Comparison of ENCODE assay signal across 15 cellular contexts in the genomic region with DNA sequence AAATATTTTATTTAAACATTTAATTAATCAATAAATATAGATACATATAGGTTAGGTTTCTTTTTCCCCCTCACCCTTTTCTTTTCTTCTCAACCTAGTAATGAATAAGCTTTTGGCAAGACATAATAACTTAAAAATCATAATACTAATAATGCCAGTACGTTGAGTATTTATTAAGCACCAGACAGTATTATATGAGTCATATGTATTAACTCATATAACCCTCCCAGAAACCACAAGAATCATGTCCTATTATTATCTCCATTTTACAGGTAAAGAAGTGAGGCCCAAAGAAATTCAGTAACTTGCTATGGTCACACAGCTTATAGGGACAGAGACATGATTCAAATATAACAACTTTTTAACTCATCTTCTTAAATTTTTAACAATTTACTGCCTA.
A peak's percentile ranks its signal among the peaks of the same experiment; 100 is the strongest.
DNase-seq lines count a peak whose midpoint lies in the region; ATAC-seq and TF ChIP-seq lines count a peak whose summit lies in the region.
"Had no signal": no experiment of that assay in that cellular context is flagged by ENCODE, and none has a peak within 500 bp of the region (broad histone marks: within the 10 kb centered on the region; RNA-seq: fewer than 3 reads in every experiment).

No MANE protein-coding gene starts in this region.

- H4K8ac ChIP-seq in IMR-90 (ENCODE audit: low read depth in 2 of 2, low read length in 2 of 2), result no peak overlapping the region

- no peak overlapping the region for H3K14ac ChIP-seq in IMR-90 (replicated peaks; ENCODE audit: low read depth, low read length)

- ATAC-seq in IMR-90 (ENCODE audit: low read depth) (no peak), PC-3 (peak; percentile 49), RWPE2 (ENCODE audit: low read depth) (peak; percentile 36; the same call in 1 of the 3 replicates), HG02759 (IDR thresholded peaks at IDR 0.05; ENCODE audit: unreplicated experiment) (no peak)

- dilution Hi-C loops in IMR-90 (cut with HindIII; ENCODE audit: low sequenced_read_pairs, unreplicated experiment), result no loop called here

- H4K20me1 ChIP-seq in IMR-90 (ENCODE audit: insufficient read depth, low read length), result no peaks in the 10 kb centered on the region
- no peaks in the 10 kb centered on the region for H4K20me1 ChIP-seq in PC-3 (ENCODE audit: low read length)

- H2BK15ac ChIP-seq in IMR-90 (ENCODE audit: low read depth, low read length), result no peak overlapping the region

- H3K4me1 ChIP-seq in IMR-90 (ENCODE audit: control insufficient read depth, insufficient read depth, low read length), result no peaks in the 10 kb centered on the region
- H3K4me1 ChIP-seq in PC-3 (ENCODE audit: insufficient read depth, low read length), result no peaks in the 10 kb centered on the region
- no peaks in the 10 kb centered on the region for H3K4me1 ChIP-seq in RWPE2 (ENCODE audit: insufficient read depth, poor library complexity, severe bottlenecking)

- H3K56ac ChIP-seq in IMR-90 (ENCODE audit: extremely low read depth, insufficient read depth, low read length), result no peak overlapping the region

- no peak overlapping the region for H2AK9ac ChIP-seq in IMR-90 (replicated peaks; ENCODE audit: low read depth, low read length, poor library complexity)

- peak; percentile 2 for DNase-seq in IMR-90
- DNase-seq in PC-3, result no peak
- no peak for DNase-seq in RWPE2 (ENCODE audit: low spot score)
- DNase-seq in epithelial cell of esophagus (ENCODE audit: low read depth), result peak; percentile 41
- no peak for DNase-seq in caudate nucleus (lab: John Stamatoyannopoulos, UW)
- DNase-seq in DMS153 treated with DMSO at 0.1 percent for 48 hours (lab: John Stamatoyannopoulos, UW; ENCODE audit: unreplicated experiment), result no peak
- DNase-seq: C1 segment of cervical spinal cord; Calu3; CD4-positive, alpha-beta memory T cell; COR-L47; DND-41; GM23248; H7; HCEC 1CT had no signal

- H2BK20ac ChIP-seq in IMR-90 (ENCODE audit: low read depth, low read length), result no peak overlapping the region

- no peaks in the 10 kb centered on the region for H3K79me1 ChIP-seq in IMR-90 (ENCODE audit: low read depth in 1 of 2, low read length in 2 of 2)

- CTCF ChIA-PET in IMR-90 (lab: Yijun Ruan, JAX), result interaction anchor here (1.0 kb wide), 1 partner anchor 749 kb away, joined by 4 read pairs; no protein-coding TSS in a partner anchor
- CTCF ChIA-PET in PC-3 (lab: Charles Lee), result no interaction called here

- H2BK5ac ChIP-seq in IMR-90 (ENCODE audit: low read depth, low read length, poor library complexity, severe bottlenecking), result no peak overlapping the region

- no peak overlapping the region for H3K4me2 ChIP-seq in IMR-90 (ENCODE audit: low read depth, low read length)
- no peak overlapping the region for H3K4me2 ChIP-seq in PC-3 (ENCODE audit: low read length)

- no peaks in the 10 kb centered on the region for H3K79me2 ChIP-seq in PC-3 (ENCODE audit: low read length)

- WGBS in IMR-90 (ENCODE audit: extremely low coverage in 2 of 2, insufficient read length in 1 of 2), 2 experiments, result no CpG with 5 or more reads among the region's 1 CpG

- H4K5ac ChIP-seq in IMR-90 (ENCODE audit: low read depth, low read length), result no peak overlapping the region

- no peak for TF ChIP-seq POLR2A in IMR-90 (IDR thresholded peaks at IDR 0.05; ENCODE audit: low read depth, low read length)

- POLR2A ChIA-PET in IMR-90 (lab: Charles Lee; ENCODE audit: unreplicated experiment) (no interaction called here), PC-3 (lab: Charles Lee; ENCODE audit: unreplicated experiment) (no interaction called here)

- no peaks in the 10 kb centered on the region for H3K9me1 ChIP-seq in IMR-90 (ENCODE audit: insufficient read depth, low read length)

- no peak overlapping the region for H4K91ac ChIP-seq in IMR-90 (ENCODE audit: insufficient read depth, low read depth, low read length)

- H3K23ac ChIP-seq in IMR-90 (ENCODE audit: low read depth, low read length), result no peak overlapping the region

- in situ Hi-C loops in IMR-90 (cut with MboI; ENCODE audit: low sequenced_read_pairs), result no loop called here

- TF ChIP-seq RAD21 in IMR-90 (IDR thresholded peaks at IDR 0.05; ENCODE audit: low read length), result no peak

- H2BK120ac ChIP-seq in IMR-90 (ENCODE audit: low read depth, low read length), result no peak overlapping the region

- intact Hi-C loops in IMR-90 (cut with micrococcal nuclease) (no loop called here), PC-3 (cut with micrococcal nuclease) (no loop called here)

- no TSS peak for BruUV-seq in IMR-90 (replicated peaks; lab: Mats Ljungman, UMichigan)
- BruUV-seq in PC-3 (replicated peaks; lab: Mats Ljungman, UMichigan), result no TSS peak

- no peaks in the 10 kb centered on the region for H3K36me3 ChIP-seq in IMR-90 (ENCODE audit: control insufficient read depth, insufficient read depth, low read length)
- H3K36me3 ChIP-seq in PC-3 (ENCODE audit: low read depth, low read length), result no peaks in the 10 kb centered on the region
- H3K36me3 ChIP-seq in RWPE2 (ENCODE audit: low read depth), result no peaks in the 10 kb centered on the region

- no peaks in the 10 kb centered on the region for H3K9me2 ChIP-seq in PC-3 (replicated peaks; ENCODE audit: low read length)

- H3K4me3 ChIP-seq in IMR-90 (ENCODE audit: insufficient read depth, low read depth, low read length) (no peak overlapping the region), PC-3 (ENCODE audit: low read length) (no peak overlapping the region), RWPE2 (ENCODE audit: severe bottlenecking) (no peak overlapping the region), epithelial cell of esophagus (ENCODE audit: low read length) (no peak overlapping the region)
- H3K4me3 ChIP-seq: GM23248 had no signal

- no peak for TF ChIP-seq CTCF in IMR-90 (conservative IDR thresholded peaks at IDR 0.05; ENCODE audit: low read depth, low read length)
- TF ChIP-seq CTCF in PC-3 (conservative IDR thresholded peaks at IDR 0.05; ENCODE audit: low read depth, low read length), result no peak
- TF ChIP-seq CTCF in RWPE2 (IDR thresholded peaks at IDR 0.05; ENCODE audit: poor library complexity, severe bottlenecking), result no peak
- TF ChIP-seq CTCF in epithelial cell of esophagus (IDR thresholded peaks at IDR 0.05; ENCODE audit: insufficient read depth, low read depth, low read length, missing control alignments), result no peak

- H3F3A ChIP-seq in PC-3 (ENCODE audit: low read length, unreplicated experiment), result no peaks in the 10 kb centered on the region

- no peak overlapping the region for H3K27ac ChIP-seq in IMR-90 (ENCODE audit: insufficient read depth, low read length)
- no peak overlapping the region for H3K27ac ChIP-seq in PC-3 (ENCODE audit: low read length)
- H3K27ac ChIP-seq in RWPE2 (ENCODE audit: poor library complexity, severe bottlenecking), result no peak overlapping the region
- no peak overlapping the region for H3K27ac ChIP-seq in caudate nucleus (ENCODE audit: low read depth, low read length)
- H3K27ac ChIP-seq: GM23248 had no signal

- no peak overlapping the region for H2AFZ ChIP-seq in IMR-90 (replicated peaks; ENCODE audit: low read length, poor library complexity)
- no peak overlapping the region for H2AFZ ChIP-seq in PC-3 (ENCODE audit: low read length)
- H2AFZ ChIP-seq: GM23248 had no signal

- no peaks in the 10 kb centered on the region for H3K27me3 ChIP-seq in IMR-90 (ENCODE audit: control insufficient read depth, insufficient read depth, low read length)
- no peaks in the 10 kb centered on the region for H3K27me3 ChIP-seq in PC-3 (ENCODE audit: low read length)
- no peaks in the 10 kb centered on the region for H3K27me3 ChIP-seq in RWPE2 (ENCODE audit: insufficient read depth, poor library complexity, severe bottlenecking)

- no peak overlapping the region for H3K4ac ChIP-seq in IMR-90 (ENCODE audit: low read depth, low read length)

- H2AK5ac ChIP-seq in IMR-90 (ENCODE audit: low read depth, low read length), result no peak overlapping the region

- H3K18ac ChIP-seq in IMR-90 (ENCODE audit: low read depth, low read length), result no peak overlapping the region

- H3K9me3 ChIP-seq in IMR-90 (ENCODE audit: control insufficient read depth, insufficient read depth, low read length) (no peaks in the 10 kb centered on the region), PC-3 (ENCODE audit: low read length) (no peaks in the 10 kb centered on the region), RWPE2 (ENCODE audit: severe bottlenecking) (no peaks in the 10 kb centered on the region)

- H3K9ac ChIP-seq in IMR-90 (ENCODE audit: low read depth, low read length), result no peak overlapping the region
- no peak overlapping the region for H3K9ac ChIP-seq in PC-3 (ENCODE audit: low read length)
- H3K9ac ChIP-seq: GM23248 had no signal

TF ChIP-seq in IMR-90, 13 proteins besides CTCF, POLR2A, EP300 and RAD21:
- no peak for TF ChIP-seq RFX5 (IDR thresholded peaks at IDR 0.05; ENCODE audit: low read depth, low read length)
- no peak for TF ChIP-seq MAZ (IDR thresholded peaks at IDR 0.05; ENCODE audit: borderline replicate concordance, low read depth, low read length)
- TF ChIP-seq, protein P1, sequence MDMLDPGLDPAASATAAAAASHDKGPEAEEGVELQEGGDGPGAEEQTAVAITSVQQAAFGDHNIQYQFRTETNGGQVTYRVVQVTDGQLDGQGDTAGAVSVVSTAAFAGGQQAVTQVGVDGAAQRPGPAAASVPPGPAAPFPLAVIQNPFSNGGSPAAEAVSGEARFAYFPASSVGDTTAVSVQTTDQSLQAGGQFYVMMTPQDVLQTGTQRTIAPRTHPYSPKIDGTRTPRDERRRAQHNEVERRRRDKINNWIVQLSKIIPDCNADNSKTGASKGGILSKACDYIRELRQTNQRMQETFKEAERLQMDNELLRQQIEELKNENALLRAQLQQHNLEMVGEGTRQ (IDR thresholded peaks at IDR 0.05; ENCODE audit: low read depth, low read length), result no peak
- TF ChIP-seq SMC3 (IDR thresholded peaks at IDR 0.05; ENCODE audit: low read depth, low read length), result no peak
TF ChIP-seq in IMR-90: peak in this region for 0.

Comparison
In these comparisons a context has a peak if more than half of its experiments do, and no peak if none do; other contexts are left out.
1. ATAC-seq: peak in PC-3 (single experiment) and RWPE2 (single experiment); none in IMR-90 (single experiment) and HG02759 (single experiment).
2. DNase-seq: peak in IMR-90 (single experiment) and epithelial cell of esophagus (single experiment); none in PC-3 (single experiment), RWPE2 (single experiment), caudate nucleus (0 of 61) and DMS153 treated with DMSO at 0.1 percent for 48 hours (single experiment).